Comparison of ENCODE assay signal across 1 cellular context in the genomic region with DNA sequence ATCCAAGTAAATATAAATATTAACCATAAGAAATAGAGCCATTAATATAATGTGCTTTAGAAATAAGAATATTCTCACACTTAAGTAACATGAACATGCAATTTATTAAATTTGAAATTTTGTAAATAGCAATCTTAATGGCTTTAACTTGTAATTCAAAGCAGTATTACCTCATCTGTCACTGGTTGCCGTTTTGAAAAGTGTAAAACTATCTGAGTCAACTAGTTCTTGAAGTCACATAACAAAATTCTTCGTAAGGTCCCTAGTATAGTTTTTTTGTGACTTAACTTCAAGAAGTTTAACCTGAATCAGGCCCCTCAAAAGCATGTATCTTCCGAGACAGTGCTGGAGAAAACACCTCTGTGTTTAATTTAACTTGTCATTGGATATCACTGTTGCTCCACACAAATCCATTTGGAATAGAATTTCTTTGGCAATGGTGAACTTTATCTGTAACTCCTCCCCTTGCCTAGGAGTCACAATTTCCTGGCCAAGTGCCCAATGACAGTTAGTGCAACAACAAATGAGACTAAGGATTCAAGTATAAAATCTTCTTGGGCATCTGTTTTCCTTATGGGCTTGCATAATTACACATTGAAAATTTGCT.
TF ChIP-seq lines count a peak whose summit lies in the region.

No MANE protein-coding gene starts in this region.

TF ChIP-seq in liver, 16 proteins besides CTCF, POLR2A, EP300 and RAD21 (continued from another document):
- no peak for TF ChIP-seq TAF1 (conservative IDR thresholded peaks at IDR 0.05)
- TF ChIP-seq, protein P1, sequence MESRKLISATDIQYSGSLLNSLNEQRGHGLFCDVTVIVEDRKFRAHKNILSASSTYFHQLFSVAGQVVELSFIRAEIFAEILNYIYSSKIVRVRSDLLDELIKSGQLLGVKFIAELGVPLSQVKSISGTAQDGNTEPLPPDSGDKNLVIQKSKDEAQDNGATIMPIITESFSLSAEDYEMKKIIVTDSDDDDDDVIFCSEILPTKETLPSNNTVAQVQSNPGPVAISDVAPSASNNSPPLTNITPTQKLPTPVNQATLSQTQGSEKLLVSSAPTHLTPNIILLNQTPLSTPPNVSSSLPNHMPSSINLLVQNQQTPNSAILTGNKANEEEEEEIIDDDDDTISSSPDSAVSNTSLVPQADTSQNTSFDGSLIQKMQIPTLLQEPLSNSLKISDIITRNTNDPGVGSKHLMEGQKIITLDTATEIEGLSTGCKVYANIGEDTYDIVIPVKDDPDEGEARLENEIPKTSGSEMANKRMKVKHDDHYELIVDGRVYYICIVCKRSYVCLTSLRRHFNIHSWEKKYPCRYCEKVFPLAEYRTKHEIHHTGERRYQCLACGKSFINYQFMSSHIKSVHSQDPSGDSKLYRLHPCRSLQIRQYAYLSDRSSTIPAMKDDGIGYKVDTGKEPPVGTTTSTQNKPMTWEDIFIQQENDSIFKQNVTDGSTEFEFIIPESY (IDR thresholded peaks at IDR 0.05) = no peak
TF ChIP-seq in liver: peak in this region for 10.
